Comparison of ENCODE assay signal across 33 cellular contexts in genomic region chr2:818233-818632, GRCh38.
DNase-seq lines count a peak whose midpoint lies in the region; ATAC-seq and TF ChIP-seq lines count a peak whose summit lies in the region.
"Had no signal": no experiment of that assay in that cellular context is flagged by ENCODE, and none has a peak within 500 bp of the region (broad histone marks: within the 10 kb centered on the region; RNA-seq: fewer than 3 reads in every experiment).

No MANE protein-coding gene starts in this region.

- no peak for TF ChIP-seq POLR2A in esophagus muscularis mucosa (IDR thresholded peaks at IDR 0.05; ENCODE audit: low read depth)

- no peak overlapping the region for H3K27ac ChIP-seq in esophagus muscularis mucosa (replicated peaks in 1 of 4)
- H3K27ac ChIP-seq: 22Rv1; A549; BLaER1; BLaER1 treated with 17β-estradiol and CSF1 and Interleukin-3, amounts not matched to agents 10 nM and 100 nM; C4-2B had no signal

- peaks cover 0 to 9% (median 0%) of the 10 kb centered on the region in 4 donors for H3K27me3 ChIP-seq in esophagus muscularis mucosa
- H3K27me3 ChIP-seq: BE2C; BLaER1; BLaER1 treated with 17β-estradiol and CSF1 and Interleukin-3, amounts not matched to agents 10 nM and 100 nM had no signal

- H3K27ac Mint-ChIP-seq in nephron progenitor cell (peak overlapping the region; percentile 19), type B pancreatic cell (no peak overlapping the region)
- H3K27ac Mint-ChIP-seq: B cell; CD14-positive monocyte; CD4-positive, alpha-beta memory T cell; CD4-positive, alpha-beta T cell; CD4-positive, CD25-positive, alpha-beta regulatory T cell; CD8-positive, alpha-beta memory T cell; CD8-positive, alpha-beta T cell had no signal

- H3K9me3 Mint-ChIP-seq in nephron progenitor cell (no peaks in the 10 kb centered on the region), type B pancreatic cell (no peaks in the 10 kb centered on the region)
- H3K9me3 Mint-ChIP-seq: CD4-positive, alpha-beta memory T cell; CD4-positive, alpha-beta T cell; CD8-positive, alpha-beta memory T cell; CD8-positive, alpha-beta T cell had no signal

- H3K27me3 Mint-ChIP-seq in nephron progenitor cell (ENCODE audit: low read depth, poor library complexity) = peaks cover 7% of the 10 kb centered on the region
- H3K27me3 Mint-ChIP-seq in type B pancreatic cell = no peaks in the 10 kb centered on the region
- H3K27me3 Mint-ChIP-seq: CD4-positive, alpha-beta memory T cell; CD4-positive, alpha-beta T cell; CD4-positive, CD25-positive, alpha-beta regulatory T cell had no signal

- no peaks in the 10 kb centered on the region for H3K4me1 ChIP-seq in esophagus muscularis mucosa
- H3K4me1 ChIP-seq: A549; BE2C; BLaER1; BLaER1 treated with 17β-estradiol and CSF1 and Interleukin-3, amounts not matched to agents 10 nM and 100 nM; Caco-2 had no signal

- no peak for TF ChIP-seq CTCF in esophagus muscularis mucosa (IDR thresholded peaks at IDR 0.05)
- TF ChIP-seq CTCF in nephron progenitor cell (IDR thresholded peaks at IDR 0.05) = no peak
- no peak for TF ChIP-seq CTCF in type B pancreatic cell (conservative IDR thresholded peaks at IDR 0.05)

- H3K4me3 ChIP-seq in esophagus muscularis mucosa = no peak overlapping the region
- H3K4me3 ChIP-seq: A549; BLaER1; BLaER1 treated with 17β-estradiol and CSF1 and Interleukin-3, amounts not matched to agents 10 nM and 100 nM had no signal

- intact Hi-C loops in esophagus muscularis mucosa (cut with DNase I) = no loop called here

- ATAC-seq in HG02884 (IDR thresholded peaks at IDR 0.05; ENCODE audit: unreplicated experiment) = no peak
- ATAC-seq in HG03108 (IDR thresholded peaks at IDR 0.05; ENCODE audit: unreplicated experiment) = no peak
- ATAC-seq: A549; CD8-positive, alpha-beta T cell had no signal

- TF ChIP-seq EP300 in esophagus muscularis mucosa (IDR thresholded peaks at IDR 0.05) = no peak

- H3K9me3 ChIP-seq in esophagus muscularis mucosa = no peaks in the 10 kb centered on the region
- H3K9me3 ChIP-seq: A549; BE2C; BLaER1; BLaER1 treated with 17β-estradiol and CSF1 and Interleukin-3, amounts not matched to agents 10 nM and 100 nM; Caco-2 had no signal

- H3K36me3 Mint-ChIP-seq in nephron progenitor cell (ENCODE audit: low read depth) = no peaks in the 10 kb centered on the region
- H3K36me3 Mint-ChIP-seq in type B pancreatic cell = no peaks in the 10 kb centered on the region
- H3K36me3 Mint-ChIP-seq: CD14-positive monocyte; CD4-positive, alpha-beta memory T cell; CD4-positive, CD25-positive, alpha-beta regulatory T cell; CD8-positive, alpha-beta memory T cell; CD8-positive, alpha-beta T cell had no signal

- DNase-seq in esophagus muscularis mucosa (ENCODE audit: extremely low spot score) = peak; percentile 64
- peak; percentile 50 for DNase-seq in left kidney (ENCODE audit: low read depth, low spot score)
- no peak for DNase-seq in nephron progenitor cell
- no peak for DNase-seq in type B pancreatic cell (ENCODE audit: extremely low spot score, unreplicated experiment)
- DNase-seq: 8988T; ACHN; AML-193; BE2C; C1 segment of cervical spinal cord; Caco-2; Calu3; CD4-positive, alpha-beta memory T cell; CD4-positive, alpha-beta T cell; CD4-positive, CD25-positive, alpha-beta regulatory T cell; CD8-positive, alpha-beta memory T cell; CD8-positive, alpha-beta T cell; COR-L47; DMS 273 treated with DMSO at 0.1 percent for 48 hours; DMS153; DMS53; DMS79; DMS79 treated with DMSO at 0.1 percent for 48 hours; DND-41; EL had no signal

- peaks cover 19% of the 10 kb centered on the region for H3K4me1 Mint-ChIP-seq in nephron progenitor cell
- no peaks in the 10 kb centered on the region for H3K4me1 Mint-ChIP-seq in type B pancreatic cell (ENCODE audit: unreplicated experiment)
- H3K4me1 Mint-ChIP-seq: B cell; CD14-positive monocyte; CD4-positive, alpha-beta memory T cell; CD4-positive, CD25-positive, alpha-beta regulatory T cell; CD8-positive, alpha-beta memory T cell had no signal

- no peaks in the 10 kb centered on the region for H3K36me3 ChIP-seq in esophagus muscularis mucosa
- H3K36me3 ChIP-seq: BE2C; BLaER1; BLaER1 treated with 17β-estradiol and CSF1 and Interleukin-3, amounts not matched to agents 10 nM and 100 nM had no signal

- H3K4me3 Mint-ChIP-seq in nephron progenitor cell = no peak overlapping the region
- H3K4me3 Mint-ChIP-seq in type B pancreatic cell = no peak overlapping the region
- H3K4me3 Mint-ChIP-seq: B cell; CD14-positive monocyte; CD4-positive, alpha-beta memory T cell; CD4-positive, alpha-beta T cell; CD4-positive, CD25-positive, alpha-beta regulatory T cell; CD8-positive, alpha-beta memory T cell; CD8-positive, alpha-beta T cell had no signal

- WGBS in esophagus muscularis mucosa = 91% methylated on average over 5 of the region's 5 CpGs

Comparison
In these comparisons a context has a peak if more than half of its experiments do, and no peak if none do; other contexts are left out.
1. DNase-seq: peak in esophagus muscularis mucosa (single experiment) and left kidney (single experiment); none in nephron progenitor cell (single experiment) and type B pancreatic cell (single experiment).